ENCODE assay signal across 6 cellular contexts in genomic region chr10:115390607-115391006, GRCh38.
"Had no signal": no experiment of that assay in that cellular context is flagged by ENCODE, and none has a peak within 500 bp of the region (broad histone marks: within the 10 kb centered on the region; RNA-seq: fewer than 3 reads in every experiment).

No MANE protein-coding gene starts in this region.

- H3K27ac ChIP-seq: HL-60, KMS-11 had no signal

- H3K4me3 ChIP-seq: K562 had no signal

- DNase-seq: IMR-90, KBM-7, KG1 had no signal
